Comparison of ENCODE assay signal across 32 cellular contexts in the genomic region with DNA sequence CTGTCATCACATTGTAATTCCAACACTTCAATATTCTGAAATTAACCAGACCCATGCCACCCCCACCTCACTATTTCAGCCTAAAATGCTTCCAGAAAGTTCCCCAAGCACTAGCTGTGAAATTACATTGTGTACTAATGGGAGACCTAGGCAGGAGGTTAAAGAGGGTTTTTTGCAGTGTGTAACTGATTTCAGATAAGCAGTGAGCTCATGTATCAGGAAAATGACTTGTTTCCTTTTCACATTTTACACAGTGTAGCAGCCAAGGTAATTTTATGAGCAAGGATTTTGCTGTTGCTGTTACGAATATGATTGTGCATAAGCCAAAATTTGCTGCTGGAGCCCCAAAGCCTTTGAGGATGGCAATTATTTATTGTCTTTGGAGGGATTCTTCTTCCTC.
DNase-seq lines count a peak whose midpoint lies in the region; ATAC-seq, FAIRE-seq and TF ChIP-seq lines count a peak whose summit lies in the region.
"Had no signal": no experiment of that assay in that cellular context is flagged by ENCODE, and none has a peak within 500 bp of the region (broad histone marks: within the 10 kb centered on the region; RNA-seq: fewer than 3 reads in every experiment).

No MANE protein-coding gene starts in this region.

- no peak overlapping the region for H3K27ac Mint-ChIP-seq in stimulated activated naive CD8-positive, alpha-beta T cell treated with anti-CD3 and anti-CD28 coated beads, Interleukin-15, amount 100 ng/mL, for 72 hours
- H3K27ac Mint-ChIP-seq: activated naive CD4-positive, alpha-beta T cell treated with anti-CD3 and anti-CD28 coated beads, Interleukin-2, amount 10 ng/mL, durations not matched to agents 7 days and 5 days; activated T-helper 17 cell treated with anti-CD3 and anti-CD28 coated beads, Interleukin-2, amount 50 U/mL, for 72 hours; brain; CD4-positive, alpha-beta T cell; nephron; stimulated activated memory B cell treated with anti-CD40 and anti-IgM and Interleukin-4, amounts not matched to agents 10 μg/mL and 1 μg/mL and 100 μg/mL, for 72 hours; T-helper 2 cell treated with Interferon-gamma antibody and Interleukin-4, amounts not matched to agents 5 μg/mL and 100 μg/mL, for 36 hours had no signal

- peaks cover 4 to 7% of the 10 kb centered on the region in 2 donors for H3K9me3 Mint-ChIP-seq in stimulated activated naive CD8-positive, alpha-beta T cell treated with anti-CD3 and anti-CD28 coated beads, Interleukin-15, amount 100 ng/mL, for 72 hours
- H3K9me3 Mint-ChIP-seq: activated naive CD4-positive, alpha-beta T cell treated with anti-CD3 and anti-CD28 coated beads, Interleukin-2, amount 10 ng/mL, durations not matched to agents 7 days and 5 days; nephron; stimulated activated memory B cell treated with anti-CD40 and anti-IgM and Interleukin-4, amounts not matched to agents 10 μg/mL and 1 μg/mL and 100 μg/mL, for 72 hours had no signal

- H3K27ac ChIP-seq in right cardiac atrium (ENCODE audit: low read length), result no peak overlapping the region
- H3K27ac ChIP-seq in VCaP, result peak overlapping the region; percentile 29
- no peak overlapping the region for H3K27ac ChIP-seq in keratinocyte (ENCODE audit: control insufficient read depth, insufficient read depth, low read length)
- H3K27ac ChIP-seq: adrenal gland, lower lobe of right lung, upper lobe of right lung, WERI-Rb-1 had no signal

- no peaks in the 10 kb centered on the region for H3K79me2 ChIP-seq in keratinocyte (ENCODE audit: control insufficient read depth, insufficient read depth, low read length)

- FAIRE-seq in keratinocyte (lab: Jason Lieb, UNC), result peak; percentile 61
- FAIRE-seq: GM12892, HepG2, kidney had no signal

- no peak overlapping the region for H3K4me3 Mint-ChIP-seq in stimulated activated naive CD8-positive, alpha-beta T cell treated with anti-CD3 and anti-CD28 coated beads, Interleukin-15, amount 100 ng/mL, for 72 hours
- H3K4me3 Mint-ChIP-seq: activated naive CD4-positive, alpha-beta T cell treated with anti-CD3 and anti-CD28 coated beads, Interleukin-2, amount 10 ng/mL, durations not matched to agents 7 days and 5 days; activated T-helper 17 cell treated with anti-CD3 and anti-CD28 coated beads, Interleukin-2, amount 50 U/mL, for 72 hours; brain; CD4-positive, alpha-beta T cell; nephron; stimulated activated memory B cell treated with anti-CD40 and anti-IgM and Interleukin-4, amounts not matched to agents 10 μg/mL and 1 μg/mL and 100 μg/mL, for 72 hours; T-helper 2 cell treated with Interferon-gamma antibody and Interleukin-4, amounts not matched to agents 5 μg/mL and 100 μg/mL, for 36 hours had no signal

- no peaks in the 10 kb centered on the region for H3K36me3 ChIP-seq in keratinocyte (ENCODE audit: control insufficient read depth in 2 of 2, extremely low read depth in 1 of 2, insufficient read depth in 2 of 2, low read length in 2 of 2)
- H3K36me3 ChIP-seq: adrenal gland, lower lobe of right lung, upper lobe of right lung, WERI-Rb-1 had no signal

- intact Hi-C loops in right cardiac atrium (cut with DNase I) (no loop called here), left cardiac atrium (cut with DNase I) (no loop called here)

- no peaks in the 10 kb centered on the region for H4K20me1 ChIP-seq in keratinocyte (ENCODE audit: control insufficient read depth, extremely low read depth, insufficient read depth, low read length)

- H3K4me1 ChIP-seq in right cardiac atrium (ENCODE audit: control insufficient read depth, insufficient read depth, low read length) (no peaks in the 10 kb centered on the region), keratinocyte (ENCODE audit: control insufficient read depth, extremely low read depth, insufficient read depth, low read length) (peaks cover 5% of the 10 kb centered on the region)
- H3K4me1 ChIP-seq: lower lobe of right lung, upper lobe of right lung had no signal

- H2AFZ ChIP-seq in keratinocyte (ENCODE audit: control insufficient read depth, low read length), result no peak overlapping the region

- peak; percentile 66 to 88 for ATAC-seq in right cardiac atrium
- ATAC-seq in left cardiac atrium, result no peak
- ATAC-seq in stimulated activated naive CD8-positive, alpha-beta T cell treated with anti-CD3 and anti-CD28 coated beads, Interleukin-15, amount 100 ng/mL, for 72 hours, result no peak
- no peak for ATAC-seq in GM21515 (IDR thresholded peaks at IDR 0.05; ENCODE audit: unreplicated experiment)
- ATAC-seq: activated T-helper 17 cell treated with anti-CD3 and anti-CD28 coated beads, Interleukin-2, amount 50 U/mL, for 72 hours; HCT116; HepG2; lower lobe of right lung; Right ventricle myocardium inferior; stimulated activated memory B cell treated with anti-CD40 and anti-IgM and Interleukin-4, amounts not matched to agents 10 μg/mL and 1 μg/mL and 100 μg/mL, for 72 hours; upper lobe of right lung had no signal

- no peaks in the 10 kb centered on the region for H3K27me3 Mint-ChIP-seq in stimulated activated naive CD8-positive, alpha-beta T cell treated with anti-CD3 and anti-CD28 coated beads, Interleukin-15, amount 100 ng/mL, for 72 hours
- H3K27me3 Mint-ChIP-seq: activated naive CD4-positive, alpha-beta T cell treated with anti-CD3 and anti-CD28 coated beads, Interleukin-2, amount 10 ng/mL, durations not matched to agents 7 days and 5 days; activated T-helper 17 cell treated with anti-CD3 and anti-CD28 coated beads, Interleukin-2, amount 50 U/mL, for 72 hours; CD4-positive, alpha-beta T cell had no signal

- no peaks in the 10 kb centered on the region for H3K4me1 Mint-ChIP-seq in stimulated activated naive CD8-positive, alpha-beta T cell treated with anti-CD3 and anti-CD28 coated beads, Interleukin-15, amount 100 ng/mL, for 72 hours
- H3K4me1 Mint-ChIP-seq: activated naive CD4-positive, alpha-beta T cell treated with anti-CD3 and anti-CD28 coated beads, Interleukin-2, amount 10 ng/mL, durations not matched to agents 7 days and 5 days; activated T-helper 17 cell treated with anti-CD3 and anti-CD28 coated beads, Interleukin-2, amount 50 U/mL, for 72 hours; brain; stimulated activated memory B cell treated with anti-CD40 and anti-IgM and Interleukin-4, amounts not matched to agents 10 μg/mL and 1 μg/mL and 100 μg/mL, for 72 hours had no signal

- H3K9ac ChIP-seq in keratinocyte (ENCODE audit: control insufficient read depth, extremely low read depth, insufficient read depth, low read length), result no peak overlapping the region

- H3K9me3 ChIP-seq in right cardiac atrium (ENCODE audit: control insufficient read depth, low read length) (no peaks in the 10 kb centered on the region), keratinocyte (ENCODE audit: control insufficient read depth, low read depth, low read length) (no peaks in the 10 kb centered on the region)
- H3K9me3 ChIP-seq: adrenal gland, lower lobe of right lung, upper lobe of right lung had no signal

- 53% methylated on average over 1 of the region's 1 CpG for WGBS in right cardiac atrium

- DNase-seq in right cardiac atrium (no peak), left cardiac atrium (no peak), keratinocyte (ENCODE audit: low read depth, low spot score) (no peak), iPS-NIHi11 (ENCODE audit: low spot score) (no peak), NCI-H82 treated with DMSO at 0.1 percent for 48 hours (lab: John Stamatoyannopoulos, UW; ENCODE audit: unreplicated experiment) (no peak)
- no peak for DNase-seq in stimulated activated naive CD8-positive, alpha-beta T cell treated with anti-CD3 and anti-CD28 coated beads, Interleukin-15, amount 100 ng/mL, for 72 hours
- DNase-seq: activated CD4-positive, alpha-beta T cell treated with anti-CD3 and anti-CD28 coated beads for 48 hours; activated naive CD4-positive, alpha-beta T cell treated with anti-CD3 and anti-CD28 coated beads, Interleukin-2, amount 10 ng/mL, durations not matched to agents 7 days and 5 days; adrenal gland; CD4-positive, alpha-beta T cell; DMS 273 treated with DMSO at 0.1 percent for 48 hours; effector CD4-positive, alpha-beta T cell; Karpas-422; kidney; lower lobe of right lung; NCI-H1417; NCI-H2029; NCI-H524 treated with DMSO at 0.1 percent for 48 hours; NK-92 treated with Interleukin-12 subunit alpha and Interleukin-12 subunit beta, amount 100 ng/mL, for 24 hours; upper lobe of right lung; WERI-Rb-1 had no signal

- no peak overlapping the region for H3K4me2 ChIP-seq in keratinocyte (ENCODE audit: control insufficient read depth, extremely low read depth, insufficient read depth, low read depth, low read length)

- H3K27me3 ChIP-seq in right cardiac atrium (ENCODE audit: control insufficient read depth, insufficient read depth) (no peaks in the 10 kb centered on the region), keratinocyte (ENCODE audit: control insufficient read depth, extremely low read depth, insufficient read depth, low read length) (no peaks in the 10 kb centered on the region)
- H3K27me3 ChIP-seq: adrenal gland, upper lobe of right lung had no signal

- dilution Hi-C loops in keratinocyte (cut with MboI; ENCODE audit: extremely low pct_ligation_motif_present, low sequenced_read_pairs), result no loop called here

- no peaks in the 10 kb centered on the region for H3K9me1 ChIP-seq in keratinocyte (ENCODE audit: control insufficient read depth, extremely low read depth, insufficient read depth, low read length)

- H3K4me3 ChIP-seq in right cardiac atrium (ENCODE audit: low read length) (no peak overlapping the region), keratinocyte (ENCODE audit: control insufficient read depth in 2 of 3, extremely low read depth in 1 of 3, insufficient read depth in 2 of 3, low read depth in 1 of 3, low read length in 3 of 3) (no peak overlapping the region)
- H3K4me3 ChIP-seq: adrenal gland, lower lobe of right lung, upper lobe of right lung had no signal

- TF ChIP-seq CTCF in VCaP (conservative IDR thresholded peaks at IDR 0.05) (no peak), keratinocyte (optimal IDR thresholded peaks at IDR 0.05 in 1 of 3, IDR thresholded peaks at IDR 0.05 in 1 of 3, conservative IDR thresholded peaks at IDR 0.05 in 1 of 3; ENCODE audit: extremely low read depth in 1 of 3, insufficient read depth in 2 of 3, low read length in 3 of 3) (no peak)

Comparison
In these comparisons a context has a peak if more than half of its experiments do, and no peak if none do; other contexts are left out.
1. ATAC-seq: peak in right cardiac atrium (2 of 2); none in left cardiac atrium (0 of 2), stimulated activated naive CD8-positive, alpha-beta T cell treated with anti-CD3 and anti-CD28 coated beads, Interleukin-15, amount 100 ng/mL, for 72 hours (single experiment) and GM21515 (single experiment).